20 cellular contexts compared by ENCODE assay signal in the genomic region with DNA sequence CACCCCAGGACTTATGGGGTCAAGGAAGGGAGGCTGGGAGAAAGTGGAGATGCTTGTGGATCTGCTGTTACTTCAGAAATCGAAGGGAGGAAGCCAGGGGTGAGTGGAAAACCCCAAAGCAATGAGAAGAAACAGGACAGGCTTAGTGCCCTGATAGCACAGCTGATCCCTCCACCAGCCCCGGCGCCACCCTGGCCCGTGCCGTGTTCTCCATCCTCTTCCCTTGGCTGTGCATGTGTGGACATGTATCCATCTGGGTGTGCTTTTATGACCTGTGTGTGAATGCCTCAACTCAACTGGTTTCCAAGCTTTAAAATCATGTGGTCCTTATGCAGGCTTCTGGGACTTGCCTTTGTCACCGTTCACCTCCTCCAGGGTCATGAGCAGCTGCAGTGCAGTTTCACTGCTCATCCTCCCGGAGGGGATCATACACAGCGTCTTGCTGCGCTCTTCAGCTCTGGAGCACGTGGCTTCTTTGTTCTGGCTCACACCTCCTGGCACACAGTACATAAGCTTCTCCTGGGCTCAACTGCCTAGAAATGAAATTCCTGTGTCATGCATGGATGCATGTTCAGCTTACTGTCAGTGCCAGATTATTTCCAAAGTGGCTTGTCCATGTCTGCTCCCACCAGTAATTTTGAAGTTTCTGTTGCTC. TPM values are rescaled to one million over a fixed set of nuclear protein-coding genes. Genes with fewer than 3 reads are reported as not detected.
DNase-seq lines count a peak whose midpoint lies in the region; ATAC-seq, FAIRE-seq and TF ChIP-seq lines count a peak whose summit lies in the region.
"Had no signal": no experiment of that assay in that cellular context is flagged by ENCODE, and none has a peak within 500 bp of the region (broad histone marks: within the 10 kb centered on the region; RNA-seq: fewer than 3 reads in every experiment).

No MANE protein-coding gene starts in this region.

- H3K4me3 ChIP-seq in K562 (no peak overlapping the region), lower leg skin (ENCODE audit: low read depth, poor library complexity, severe bottlenecking) (no peak overlapping the region), stomach (no peak overlapping the region), hepatocyte (no peak overlapping the region)
- H3K4me3 ChIP-seq: left lung, Peyer's patch, upper lobe of right lung had no signal

- H3K27ac Mint-ChIP-seq in activated naive CD4-positive, alpha-beta T cell treated with anti-CD3 and anti-CD28 coated beads, Interleukin-2, amount 50 U/mL, for 72 hours = peak overlapping the region; percentile 19 to 78
- H3K27ac Mint-ChIP-seq: CD8-positive, alpha-beta T cell had no signal

- no peak for TF ChIP-seq EP300 in K562 (IDR thresholded peaks at IDR 0.05; ENCODE audit: low read length)
- no peak for TF ChIP-seq EP300 in stomach (IDR thresholded peaks at IDR 0.05)

- no TSS peak for BruUV-seq in K562 (replicated peaks; lab: Mats Ljungman, UMichigan)

- H3K4me1 ChIP-seq in K562 (replicated peaks in 1 of 2; ENCODE audit: control insufficient read depth in 2 of 2, insufficient read depth in 2 of 2, low read length in 2 of 2) = peaks cover 0 to 14% of the 10 kb centered on the region in 2 experiments; a peak in 1 of 5 replicates
- H3K4me1 ChIP-seq in stomach = peaks cover 0 to 56% (median 31%) of the 10 kb centered on the region in 4 donors
- H3K4me1 ChIP-seq in hepatocyte (ENCODE audit: insufficient read depth) = peaks cover 6% of the 10 kb centered on the region

- H3K9ac ChIP-seq in K562 (ENCODE audit: insufficient read depth in 1 of 2, low read depth in 2 of 2, low read length in 2 of 2) = no peak overlapping the region

- H3K27ac ChIP-seq in K562 (ENCODE audit: extremely low read depth, low read depth, low read length) (no peak overlapping the region), stomach (peak overlapping the region in 3 of 5 donors; percentile 8 to 71 (median 21)), hepatocyte (no peak overlapping the region)
- H3K27ac ChIP-seq: upper lobe of right lung, VCaP had no signal

- CTCF ChIA-PET in K562 (lab: Yijun Ruan, JAX; ENCODE audit: low intra/inter-chr PET ratio) = no interaction called here

- H3K9me1 ChIP-seq in K562 (ENCODE audit: control insufficient read depth, insufficient read depth, low read length) = no peaks in the 10 kb centered on the region

- intact Hi-C loops in K562 (cut with micrococcal nuclease) (no loop called here), lower leg skin (cut with DNase I; ENCODE audit: low total_unique reads) (no loop called here), stomach (cut with DNase I; ENCODE audit: low total_unique reads) (no loop called here)

- DNase-seq in activated naive CD4-positive, alpha-beta T cell treated with anti-CD3 and anti-CD28 coated beads, Interleukin-2, amount 50 U/mL, for 72 hours (ENCODE audit: low spot score in 2 of 2) = no peak
- no peak for DNase-seq in activated naive CD4-positive, alpha-beta T cell (lab: John Stamatoyannopoulos, UW)
- DNase-seq in K562 (ENCODE audit: extremely low read depth in 1 of 4, low spot score in 3 of 4) (no peak), lower leg skin (ENCODE audit: low spot score in 2 of 2) (peak; percentile 49 to 85), stomach (no peak), hepatocyte (ENCODE audit: low spot score) (no peak)
- no peak for DNase-seq in stimulated activated CD4-positive, alpha-beta T cell treated with anti-CD3 and anti-CD28 coated beads, Interleukin-1b, Interleukin-23, amount 100 ng/mL, for 48 hours
- DNase-seq: activated effector memory CD4-positive, alpha-beta T cell treated with Interleukin-2 at 50 U/mL for 16 hours; aorta; CD8-positive, alpha-beta T cell; dermis blood vessel endothelial cell; left lung; NCI-H1694; NCI-H82; Peyer's patch; stimulated activated CD4-positive, alpha-beta T cell treated with anti-CD3 and anti-CD28 coated beads, Interleukin-4, amount 100 ng/mL, for 1 hour; stimulated activated CD8-positive, alpha-beta memory T cell treated with anti-CD3 and anti-CD28 coated beads, Interleukin-4, amount 100 ng/mL, for 48 hours; upper lobe of right lung had no signal

- H3K9me3 ChIP-seq in K562 (replicated peaks; ENCODE audit: control insufficient read depth, insufficient read depth, low read depth, low read length) = no peaks in the 10 kb centered on the region
- H3K9me3 ChIP-seq in stomach = no peaks in the 10 kb centered on the region
- H3K9me3 ChIP-seq in hepatocyte (ENCODE audit: low read depth) = no peaks in the 10 kb centered on the region
- H3K9me3 ChIP-seq: left lung, Peyer's patch, upper lobe of right lung had no signal

- no peaks in the 10 kb centered on the region for H3K36me3 Mint-ChIP-seq in activated naive CD4-positive, alpha-beta T cell treated with anti-CD3 and anti-CD28 coated beads, Interleukin-2, amount 50 U/mL, for 72 hours

- H3K36me3 ChIP-seq in K562 (ENCODE audit: control insufficient read depth, insufficient read depth, low read length) (peaks cover 55% of the 10 kb centered on the region), stomach (peaks cover 4 to 59% (median 54%) of the 10 kb centered on the region in 4 donors), hepatocyte (replicated peaks; ENCODE audit: insufficient read depth, low read depth) (no peaks in the 10 kb centered on the region)

- ATAC-seq in activated naive CD4-positive, alpha-beta T cell treated with anti-CD3 and anti-CD28 coated beads, Interleukin-2, amount 50 U/mL, for 72 hours = no peak
- ATAC-seq in K562 (no peak), HG02610 (IDR thresholded peaks at IDR 0.05; ENCODE audit: unreplicated experiment) (no peak)
- ATAC-seq: CD8-positive, alpha-beta T cell had no signal

- no peak for TF ChIP-seq CTCF in K562 (IDR thresholded peaks at IDR 0.05 in 2 of 3, conservative IDR thresholded peaks at IDR 0.05 in 1 of 3; ENCODE audit: insufficient read depth in 2 of 3, low read depth in 1 of 3, low read length in 3 of 3)
- no peak for TF ChIP-seq CTCF in lower leg skin (IDR thresholded peaks at IDR 0.05)
- no peak for TF ChIP-seq CTCF in stomach (IDR thresholded peaks at IDR 0.05)
- no peak for TF ChIP-seq CTCF in hepatocyte (IDR thresholded peaks at IDR 0.05; ENCODE audit: poor library complexity)

- POLR2A ChIA-PET in K562 (lab: Yijun Ruan, JAX) = no interaction called here

- H3K4me2 ChIP-seq in K562 (ENCODE audit: insufficient read depth, low read length) = no peak overlapping the region
- no peak overlapping the region for H3K4me2 ChIP-seq in hepatocyte

- H3K9me2 ChIP-seq in hepatocyte (replicated peaks; ENCODE audit: insufficient read depth) = no peaks in the 10 kb centered on the region

- H3K27me3 ChIP-seq in K562 (ENCODE audit: control insufficient read depth in 2 of 2, insufficient read depth in 2 of 2, low read length in 2 of 2) (no peaks in the 10 kb centered on the region), stomach (no peaks in the 10 kb centered on the region), hepatocyte (no peaks in the 10 kb centered on the region)
- H3K27me3 ChIP-seq: left lung, Peyer's patch, upper lobe of right lung had no signal

- TF ChIP-seq RAD21 in K562 (CRISPR knock-in tag; conservative IDR thresholded peaks at IDR 0.05 in 1 of 2, IDR thresholded peaks at IDR 0.05 in 1 of 2) = no peak

- no peaks in the 10 kb centered on the region for H4K20me1 ChIP-seq in K562 (replicated peaks; ENCODE audit: control insufficient read depth, insufficient read depth, low read length)
- H4K20me1 ChIP-seq in hepatocyte (ENCODE audit: insufficient read depth, poor library complexity, severe bottlenecking) = no peaks in the 10 kb centered on the region

- no peaks in the 10 kb centered on the region for H3K79me2 ChIP-seq in K562 (ENCODE audit: control insufficient read depth, insufficient read depth, low read length)
- no peaks in the 10 kb centered on the region for H3K79me2 ChIP-seq in hepatocyte

- H3K9me3 Mint-ChIP-seq in activated naive CD4-positive, alpha-beta T cell treated with anti-CD3 and anti-CD28 coated beads, Interleukin-2, amount 50 U/mL, for 72 hours = no peaks in the 10 kb centered on the region
- H3K9me3 Mint-ChIP-seq: CD8-positive, alpha-beta T cell had no signal

- 88% methylated on average over 7 of the region's 10 CpGs for WGBS in K562 (ENCODE audit: insufficient coverage, low coverage, missing lambda C conversion rate)
- 49 to 55% methylated on average over 10 of the region's 10 CpGs for WGBS in lower leg skin, 2 donors
- WGBS in stomach, 5 donors = 82 to 93% (median 87%) methylated on average over 10 of the region's 10 CpGs
- WGBS in hepatocyte (ENCODE audit: low lambda C conversion rate, missing lambda C conversion rate) = 94% methylated on average over 10 of the region's 10 CpGs

- in situ Hi-C loops in K562 (cut with MboI) = no loop called here

- FAIRE-seq in K562 (lab: Jason Lieb, UNC) = peak; percentile 6

- no peak for TF ChIP-seq POLR2A in K562 (conservative IDR thresholded peaks at IDR 0.05)
- TF ChIP-seq POLR2A in lower leg skin (IDR thresholded peaks at IDR 0.05) = no peak
- no peak for TF ChIP-seq POLR2A in stomach (IDR thresholded peaks at IDR 0.05)

- H2AFZ ChIP-seq in K562 (ENCODE audit: low read depth, low read length) (no peak overlapping the region), hepatocyte (no peak overlapping the region)

TF ChIP-seq in K562, 482 proteins besides CTCF, POLR2A, EP300 and RAD21 (continues in another document):
- TF ChIP-seq FOXJ3 (CRISPR knock-in tag; IDR thresholded peaks at IDR 0.05) = no peak

RNA-seq across cellular contexts. Expression of gene IPPK, which starts 58.2 kb away (rescaled TPM):
- total RNA-seq in activated naive CD4-positive, alpha-beta T cell treated with anti-CD3 and anti-CD28 coated beads, Interleukin-2, amount 50 U/mL, for 72 hours = 10 to 100 TPM; 14.0 to 14.1 TPM
- total RNA-seq in K562 (2011; cell fraction: chromatin; rRNA removed; ENCODE audit: low replicate concordance) = 42.1 and 46.0 TPM in 2 replicates
- total RNA-seq in K562 (2011; cell fraction: nucleolus; rRNA removed) = 27.7 and 28.2 TPM in 2 replicates
- total RNA-seq in K562 (2011; cell fraction: nucleoplasm; rRNA removed) = 26.2 and 30.0 TPM in 2 replicates
- 11.2 and 11.3 TPM in 2 replicates for total RNA-seq in K562 (2014; rRNA removed)
- 14.2 and 14.5 TPM in 2 replicates for total RNA-seq in K562 (2014; rRNA removed; fragmentation: Illumina TruSeq; extraction: Trizol)
- total RNA-seq in K562 (2015; rRNA removed; fragmentation: Illumina TruSeq; extraction: Trizol) = 11.1 and 11.2 TPM in 2 replicates
- 9.7 and 11.1 TPM in 2 replicates for total RNA-seq in K562 (2021)
- 21.1 and 22.2 TPM in 2 replicates for polyA plus RNA-seq in K562 (2011; rRNA removed)
- polyA plus RNA-seq in K562 (2011; cell fraction: cytosol; rRNA removed) = 19.0 and 20.1 TPM in 2 replicates
- 58.7 and 61.8 TPM in 2 replicates for polyA plus RNA-seq in K562 (2011; cell fraction: nucleus; rRNA removed)
- polyA plus RNA-seq in K562 (2012) = 8.4 and 9.4 TPM in 2 replicates
- polyA plus RNA-seq in K562 (2014; fragmentation: Illumina TruSeq; extraction: Trizol) = 15.2 and 16.0 TPM in 2 replicates
- polyA plus RNA-seq in K562 (2014; fragmentation: Nextera tagmentation; extraction: Ambion mirVana) = 1 to 10 TPM; 3.1 TPM
- polyA plus RNA-seq in K562 (2014; rRNA removed) = 10.9 and 13.0 TPM in 2 replicates
- polyA minus RNA-seq in K562 (2011; rRNA and poly(A)+ RNA removed) = 31.1 and 42.9 TPM in 2 replicates
- polyA minus RNA-seq in K562 (2011; cell fraction: cytosol; rRNA and poly(A)+ RNA removed) = 11.0 and 13.6 TPM in 2 replicates
- polyA minus RNA-seq in K562 (2011; cell fraction: nucleus; rRNA and poly(A)+ RNA removed) = 10.8 and 11.0 TPM in 2 replicates
- total RNA-seq in lower leg skin = 10 to 100 TPM; 49.2 to 71.5 (median 54.4) TPM
- 10 to 100 TPM in 4 of 5 donors, 1 to 10 TPM in 1; 1.4 to 14.6 (median 11.6) TPM for total RNA-seq in stomach
- polyA plus RNA-seq in stomach = 10 to 100 TPM in 1 of 3 donors, 1 to 10 TPM in 2; 2.7 to 17.1 (median 6.0) TPM
- total RNA-seq in hepatocyte = 15.3 and 15.6 TPM in 2 replicates
- 8.5 and 12.4 TPM in 2 replicates for polyA plus RNA-seq in hepatocyte

Comparison
In these comparisons a context has a peak if more than half of its experiments do, and no peak if none do; other contexts are left out.
1. DNase-seq: peak in lower leg skin (2 of 2); none in activated naive CD4-positive, alpha-beta T cell treated with anti-CD3 and anti-CD28 coated beads, Interleukin-2, amount 50 U/mL, for 72 hours (0 of 2), activated naive CD4-positive, alpha-beta T cell (0 of 4), K562 (0 of 4), stomach (single experiment), hepatocyte (single experiment) and stimulated activated CD4-positive, alpha-beta T cell treated with anti-CD3 and anti-CD28 coated beads, Interleukin-1b, Interleukin-23, amount 100 ng/mL, for 48 hours (single experiment).
2. H3K27ac ChIP-seq: peak in stomach (3 of 5); none in K562 (single experiment) and hepatocyte (single experiment).